ENCODE assay signal across 8 cellular contexts in the genomic region with DNA sequence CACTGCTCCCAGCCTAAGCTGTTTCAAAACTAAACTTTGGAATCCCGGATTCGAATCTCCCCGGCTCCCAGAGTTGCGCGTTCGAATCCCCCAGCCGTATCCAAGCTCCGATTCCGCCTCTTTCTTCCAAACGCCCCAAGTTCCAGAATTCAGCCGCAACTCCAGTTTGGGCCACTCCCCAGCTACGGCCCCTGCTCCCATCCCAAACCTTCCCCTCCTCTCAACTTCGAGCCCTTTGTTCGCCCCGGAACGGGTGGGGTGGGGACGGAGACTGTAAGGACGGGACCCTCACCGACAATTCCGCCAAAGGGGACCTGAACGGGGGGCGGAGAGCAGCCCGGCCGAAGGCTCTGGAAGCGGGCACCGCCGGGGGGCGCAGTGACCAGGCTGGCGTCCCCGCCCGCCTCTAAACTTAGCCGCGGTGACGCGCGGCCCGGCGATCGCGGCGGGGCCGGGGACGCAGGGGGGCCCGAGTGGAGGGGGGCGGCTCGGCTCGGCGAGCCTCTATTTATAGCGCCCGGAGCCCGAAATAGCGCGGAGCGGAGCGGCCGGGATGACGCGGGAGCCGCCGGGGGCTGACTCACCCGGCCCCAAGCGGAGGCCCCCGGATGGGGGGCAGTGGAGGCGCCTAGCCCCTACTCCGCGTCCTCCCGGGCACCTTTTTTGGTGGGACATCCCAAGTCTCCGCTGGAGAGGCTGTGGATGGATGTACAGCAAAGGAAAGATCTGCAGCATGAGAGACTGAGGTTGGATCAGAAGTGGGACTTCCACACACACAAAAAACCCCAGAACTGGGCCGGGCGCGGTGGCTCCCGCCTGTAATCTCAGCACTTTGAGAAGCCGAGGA. TPM values are rescaled to one million over a fixed set of nuclear protein-coding genes. Genes with fewer than 3 reads are reported as not detected.
DNase-seq lines count a peak whose midpoint lies in the region; ATAC-seq and TF ChIP-seq lines count a peak whose summit lies in the region.

No MANE protein-coding gene starts in this region.

- in situ Hi-C loops in GM23248 (cut with MboI) = no loop called here

- H3K27ac Mint-ChIP-seq in activated T-cell treated with anti-CD3 and anti-CD28 coated beads, Interleukin-2, amount 50 U/mL, for 24 hours = peak overlapping the region; percentile 44
- H3K27ac Mint-ChIP-seq in glutamatergic neuron (ENCODE audit: unreplicated experiment) (no peak overlapping the region), progenitor cell of endocrine pancreas (peak overlapping the region; percentile 90)

- no peaks in the 10 kb centered on the region for H4K20me1 ChIP-seq in GM23248 (ENCODE audit: insufficient read depth)

- H3K9ac ChIP-seq in GM23248 = peak overlapping the region; percentile 88

- peaks cover 1% of the 10 kb centered on the region; the same call in 1 of the 2 replicates for H3K79me2 ChIP-seq in GM23248 (ENCODE audit: insufficient read depth)

- no peaks in the 10 kb centered on the region for H3K36me3 ChIP-seq in GM23248 (ENCODE audit: low read depth)

- no peaks in the 10 kb centered on the region for H3K9me2 ChIP-seq in GM23248 (ENCODE audit: insufficient read depth)

- peaks cover 30% of the 10 kb centered on the region for H3K4me1 Mint-ChIP-seq in activated T-cell treated with anti-CD3 and anti-CD28 coated beads, Interleukin-2, amount 50 U/mL, for 24 hours (ENCODE audit: low read depth)
- H3K4me1 Mint-ChIP-seq in glutamatergic neuron (ENCODE audit: low read depth, unreplicated experiment) (no peaks in the 10 kb centered on the region), progenitor cell of endocrine pancreas (ENCODE audit: low read depth) (peaks cover 12% of the 10 kb centered on the region)

- H3K4me3 ChIP-seq in AG04449 (ENCODE audit: low read depth, low read length) = peak overlapping the region; percentile 60
- H3K4me3 ChIP-seq in GM23248 = peak overlapping the region; percentile 78

- peak; percentile 64 for TF ChIP-seq CTCF in AG04449 (IDR thresholded peaks at IDR 0.05; ENCODE audit: insufficient read depth, low read length, missing control alignments)
- peak; percentile 20 for TF ChIP-seq CTCF in glutamatergic neuron (IDR thresholded peaks at IDR 0.05; ENCODE audit: partially characterized antibody, unreplicated experiment)
- TF ChIP-seq CTCF in progenitor cell of endocrine pancreas (IDR thresholded peaks at IDR 0.05; ENCODE audit: unreplicated experiment) = peak; percentile 60

- peaks cover 5% of the 10 kb centered on the region for H3K36me3 Mint-ChIP-seq in activated T-cell treated with anti-CD3 and anti-CD28 coated beads, Interleukin-2, amount 50 U/mL, for 24 hours (ENCODE audit: low read depth)
- H3K36me3 Mint-ChIP-seq in glutamatergic neuron (ENCODE audit: unreplicated experiment) = no peaks in the 10 kb centered on the region
- H3K36me3 Mint-ChIP-seq in progenitor cell of endocrine pancreas (ENCODE audit: insufficient read depth) = no peaks in the 10 kb centered on the region

- peak overlapping the region; percentile 86 for H3K27ac ChIP-seq in GM23248

- no peaks in the 10 kb centered on the region for H3K9me3 ChIP-seq in GM23248 (ENCODE audit: low read depth)

- ATAC-seq in GM19467 (IDR thresholded peaks at IDR 0.05; ENCODE audit: unreplicated experiment) = no peak
- ATAC-seq in HG02884 (IDR thresholded peaks at IDR 0.05; ENCODE audit: unreplicated experiment) = no peak
- no peak for ATAC-seq in GM18511 (IDR thresholded peaks at IDR 0.05; ENCODE audit: unreplicated experiment)

- H3K4me2 ChIP-seq in GM23248 (ENCODE audit: unreplicated experiment) = peak overlapping the region; percentile 80

- H3K27me3 ChIP-seq in GM23248 (replicated peaks; ENCODE audit: insufficient read depth) = no peaks in the 10 kb centered on the region

- peak overlapping the region; percentile 72 for H3K4me3 Mint-ChIP-seq in activated T-cell treated with anti-CD3 and anti-CD28 coated beads, Interleukin-2, amount 50 U/mL, for 24 hours
- H3K4me3 Mint-ChIP-seq in glutamatergic neuron (ENCODE audit: unreplicated experiment) (peak overlapping the region; percentile 82), progenitor cell of endocrine pancreas (ENCODE audit: low read depth) (peak overlapping the region; percentile 77)

- H3F3A ChIP-seq in GM23248 (ENCODE audit: insufficient read depth) = peaks cover 32% of the 10 kb centered on the region

- peaks cover 6% of the 10 kb centered on the region for H3K27me3 Mint-ChIP-seq in activated T-cell treated with anti-CD3 and anti-CD28 coated beads, Interleukin-2, amount 50 U/mL, for 24 hours
- H3K27me3 Mint-ChIP-seq in glutamatergic neuron (ENCODE audit: unreplicated experiment) = peaks cover 5% of the 10 kb centered on the region
- peaks cover 4% of the 10 kb centered on the region for H3K27me3 Mint-ChIP-seq in progenitor cell of endocrine pancreas

- 4 to 8% methylated on average over 39 to 62 of the region's 73 CpGs for WGBS in GM23248 (ENCODE audit: low coverage in 1 of 2, low lambda C conversion rate in 2 of 2, missing lambda C conversion rate in 2 of 2), 2 experiments

- CTCF ChIA-PET in AG04449 (lab: Yijun Ruan, JAX) = interaction anchor here (0.7 to 10.5 kb wide), 14 partner anchors 8 to 214 kb away, joined by 3 to 197 read pairs (median 4); partner anchors contain the start of gene FOSB

- H3K4me1 ChIP-seq in GM23248 (ENCODE audit: insufficient read depth) = peaks cover 29% of the 10 kb centered on the region

- no peaks in the 10 kb centered on the region for H3K9me3 Mint-ChIP-seq in activated T-cell treated with anti-CD3 and anti-CD28 coated beads, Interleukin-2, amount 50 U/mL, for 24 hours
- H3K9me3 Mint-ChIP-seq in glutamatergic neuron (ENCODE audit: unreplicated experiment) (peaks cover 4% of the 10 kb centered on the region), progenitor cell of endocrine pancreas (ENCODE audit: low read depth) (no peaks in the 10 kb centered on the region)

- peak overlapping the region; percentile 88 for H2AFZ ChIP-seq in GM23248

- DNase-seq in AG04449 (ENCODE audit: low read depth, low spot score) = no peak
- peak; percentile 85 for DNase-seq in GM23248
- peak; percentile 54 for DNase-seq in activated T-cell treated with anti-CD3 and anti-CD28 coated beads, Interleukin-2, amount 50 U/mL, for 24 hours
- DNase-seq in glutamatergic neuron = peak; percentile 57
- DNase-seq in progenitor cell of endocrine pancreas (ENCODE audit: low spot score, unreplicated experiment) = peak; percentile 29

- POLR2A ChIA-PET in AG04449 (lab: Yijun Ruan, JAX) = no interaction called here

RNA-seq across cellular contexts. Expression of gene ERCC1, which starts 4.9 kb away (rescaled TPM):
- 63.0 and 79.8 TPM in 2 replicates for total RNA-seq in GM23248 (2014; rRNA removed; shearing (Covaris generic))
- 89.0 and 90.9 TPM in 2 replicates for polyA plus RNA-seq in GM23248 (2016; fragmentation: Nextera tagmentation; extraction: Ambion mirVana)
- total RNA-seq in glutamatergic neuron (ENCODE audit: unreplicated experiment) (65.7 TPM), progenitor cell of endocrine pancreas (58.5 and 64.8 TPM in 2 replicates)

RNA-seq across cellular contexts. Expression of gene POLR1G, which starts 22.2 kb away (rescaled TPM):
- total RNA-seq in GM23248 (2014; rRNA removed; shearing (Covaris generic)) = 3.9 and 8.8 TPM in 2 replicates
- polyA plus RNA-seq in GM23248 (2016; fragmentation: Nextera tagmentation; extraction: Ambion mirVana) = 7.2 and 10.8 TPM in 2 replicates
- total RNA-seq in glutamatergic neuron (ENCODE audit: unreplicated experiment) (4.3 TPM), progenitor cell of endocrine pancreas (7.4 and 8.9 TPM in 2 replicates)

RNA-seq across cellular contexts. Expression of gene PPP1R13L, which starts 23.7 kb away (rescaled TPM):
- total RNA-seq in GM23248 (2014; rRNA removed; shearing (Covaris generic)) = 3.9 and 36.5 TPM in 2 replicates
- 6.2 and 6.4 TPM in 2 replicates for polyA plus RNA-seq in GM23248 (2016; fragmentation: Nextera tagmentation; extraction: Ambion mirVana)
- total RNA-seq in glutamatergic neuron (ENCODE audit: unreplicated experiment) (0.93 TPM), progenitor cell of endocrine pancreas (24.2 and 27.2 TPM in 2 replicates)

RNA-seq across cellular contexts. Expression of gene FOSB, which starts 39.2 kb away (rescaled TPM):
- total RNA-seq in GM23248 (2014; rRNA removed; shearing (Covaris generic)) = 11.9 and 16.1 TPM in 2 replicates
- polyA plus RNA-seq in GM23248 (2016; fragmentation: Nextera tagmentation; extraction: Ambion mirVana) = 4.8 and 8.3 TPM in 2 replicates
- not detected for total RNA-seq in glutamatergic neuron (ENCODE audit: unreplicated experiment)
- 5.3 and 7.3 TPM in 2 replicates for total RNA-seq in progenitor cell of endocrine pancreas

RNA-seq across cellular contexts. Expression of gene ERCC2, which starts 58.2 kb away (rescaled TPM):
- total RNA-seq in GM23248 (2014; rRNA removed; shearing (Covaris generic)) = 29.8 and 32.3 TPM in 2 replicates
- 13.7 TPM in 2 replicates for polyA plus RNA-seq in GM23248 (2016; fragmentation: Nextera tagmentation; extraction: Ambion mirVana)
- total RNA-seq in glutamatergic neuron (ENCODE audit: unreplicated experiment) (52.9 TPM), progenitor cell of endocrine pancreas (60.5 and 63.8 TPM in 2 replicates)
